16 cellular contexts compared by ENCODE assay signal in the genomic region with DNA sequence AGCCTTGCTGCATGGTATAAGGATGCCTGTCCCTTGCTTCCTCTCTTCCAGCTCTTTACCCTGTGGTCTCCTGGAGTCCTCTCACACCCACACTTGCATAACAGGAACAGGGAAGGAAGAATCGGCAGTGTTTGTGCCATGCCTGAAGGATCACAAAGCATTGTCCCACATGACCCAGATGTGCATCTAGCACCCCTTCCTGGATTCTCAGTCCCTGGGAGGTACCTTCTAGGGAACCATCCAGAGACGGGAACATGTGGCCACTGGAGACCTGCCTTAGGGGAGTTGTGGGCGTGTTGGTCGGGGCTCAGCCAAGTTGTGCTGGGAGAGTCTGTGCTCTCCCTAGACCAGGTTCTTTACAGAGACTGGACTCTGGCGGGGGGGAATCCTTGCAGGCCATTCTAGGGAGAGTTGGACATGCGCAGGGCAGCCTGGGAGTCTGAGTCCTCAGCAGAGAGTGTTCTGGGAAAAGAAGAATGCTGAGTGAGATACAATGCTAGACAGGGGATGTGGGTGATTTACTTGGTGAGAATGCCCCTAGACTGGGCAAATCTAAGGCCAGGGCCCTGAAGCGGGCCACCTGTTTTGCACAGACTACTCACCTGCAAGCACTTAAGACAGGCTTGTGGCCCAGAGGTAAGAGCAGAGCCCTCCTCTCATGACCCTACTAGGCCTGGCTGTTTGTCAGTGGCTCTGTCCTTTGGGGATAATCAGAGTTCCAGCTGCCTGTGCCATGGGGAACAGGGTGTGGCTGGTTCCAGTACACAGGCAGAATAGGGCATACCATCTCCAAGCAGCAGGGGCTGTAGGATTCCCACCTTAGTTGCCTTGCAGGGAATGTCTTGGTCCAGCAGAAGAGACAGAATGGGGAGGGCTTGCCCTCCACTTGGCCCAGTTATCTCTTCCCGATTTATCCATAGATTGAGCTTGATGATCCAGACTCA.
A peak's percentile ranks its signal among the peaks of the same experiment; 100 is the strongest.
DNase-seq lines count a peak whose midpoint lies in the region; TF ChIP-seq lines count a peak whose summit lies in the region.
"Had no signal": no experiment of that assay in that cellular context is flagged by ENCODE, and none has a peak within 500 bp of the region (broad histone marks: within the 10 kb centered on the region; RNA-seq: fewer than 3 reads in every experiment).

No MANE protein-coding gene starts in this region.

- no peaks in the 10 kb centered on the region for H3K79me1 ChIP-seq in mesenchymal stem cell (replicated peaks; ENCODE audit: low read length, poor library complexity, severe bottlenecking)

- no peak overlapping the region for H4K8ac ChIP-seq in mesenchymal stem cell (ENCODE audit: low read length)

- 86 to 94% methylated on average over 6 to 8 of the region's 8 CpGs for WGBS in endodermal cell (ENCODE audit: insufficient coverage in 1 of 2, insufficient read length in 1 of 2), 2 experiments
- 96% methylated on average over 7 of the region's 8 CpGs for WGBS in mesenchymal stem cell

- no peak overlapping the region for H2AFZ ChIP-seq in mesenchymal stem cell (ENCODE audit: low read depth, low read length)

- no peak overlapping the region for H2BK120ac ChIP-seq in mesenchymal stem cell (ENCODE audit: low read depth, low read length)

- no peaks in the 10 kb centered on the region for H3K27me3 ChIP-seq in BLaER1
- H3K27me3 ChIP-seq in endodermal cell (ENCODE audit: control insufficient read depth, insufficient read depth, low read length, poor library complexity, severe bottlenecking) = no peaks in the 10 kb centered on the region
- peaks cover 0 to 3% of the 10 kb centered on the region in 2 experiments for H3K27me3 ChIP-seq in mesenchymal stem cell (ENCODE audit: control insufficient read depth in 1 of 2, insufficient read depth in 1 of 2, low read length in 2 of 2)

- H3K23ac ChIP-seq in mesenchymal stem cell (ENCODE audit: low read length in 2 of 2) = no peak overlapping the region

- H3K4me1 ChIP-seq in BLaER1 (peaks cover 39% of the 10 kb centered on the region), endodermal cell (ENCODE audit: control insufficient read depth, insufficient read depth, low read length) (peaks cover 17% of the 10 kb centered on the region), mesenchymal stem cell (ENCODE audit: control insufficient read depth, insufficient read depth, low read depth, low read length) (peaks cover 3% of the 10 kb centered on the region)

- no peaks in the 10 kb centered on the region for H3K9me3 ChIP-seq in BLaER1
- H3K9me3 ChIP-seq in endodermal cell (ENCODE audit: control insufficient read depth, low read length) = no peaks in the 10 kb centered on the region
- no peaks in the 10 kb centered on the region for H3K9me3 ChIP-seq in mesenchymal stem cell (ENCODE audit: control insufficient read depth, low read length)

- H2BK15ac ChIP-seq in mesenchymal stem cell (ENCODE audit: low read depth, poor library complexity, severe bottlenecking) = peak overlapping the region; percentile 64

- H3K27ac Mint-ChIP-seq in endodermal cell = peak overlapping the region; percentile 86
- H3K27ac Mint-ChIP-seq: activated CD4-positive, alpha-beta T cell treated with anti-CD3 and anti-CD28 coated beads, Interleukin-2, amount 10 ng/mL, durations not matched to agents 7 days and 5 days; activated naive CD8-positive, alpha-beta T cell treated with anti-CD3 and anti-CD28 coated beads, Interleukin-2, amount 50 U/mL, for 24 hours; natural killer cell had no signal

- peak overlapping the region; percentile 6 for H3K4me3 Mint-ChIP-seq in endodermal cell
- H3K4me3 Mint-ChIP-seq: activated CD4-positive, alpha-beta T cell treated with anti-CD3 and anti-CD28 coated beads, Interleukin-2, amount 10 ng/mL, durations not matched to agents 7 days and 5 days; activated naive CD8-positive, alpha-beta T cell treated with anti-CD3 and anti-CD28 coated beads, Interleukin-2, amount 50 U/mL, for 24 hours; natural killer cell had no signal

- H3K18ac ChIP-seq in mesenchymal stem cell (ENCODE audit: low read depth in 1 of 2, low read length in 2 of 2) = peak overlapping the region in 1 of 2 experiments; percentile 5

- H4K91ac ChIP-seq in mesenchymal stem cell (ENCODE audit: low read length) = no peak overlapping the region

- H3K4me1 Mint-ChIP-seq in endodermal cell = peaks cover 49% of the 10 kb centered on the region

- no peak overlapping the region for H3K9ac ChIP-seq in BLaER1
- H3K9ac ChIP-seq in endodermal cell (ENCODE audit: extremely low read depth, low read length, poor library complexity, severe bottlenecking) = no peak overlapping the region
- H3K9ac ChIP-seq in mesenchymal stem cell (ENCODE audit: low read length) = no peak overlapping the region

- H3K27me3 Mint-ChIP-seq in endodermal cell (ENCODE audit: insufficient read depth) = peaks cover 4% of the 10 kb centered on the region

- no peak for TF ChIP-seq CTCF in endodermal cell (conservative IDR thresholded peaks at IDR 0.05)

- no peaks in the 10 kb centered on the region for H3K9me3 Mint-ChIP-seq in endodermal cell
- H3K9me3 Mint-ChIP-seq: activated naive CD8-positive, alpha-beta T cell treated with anti-CD3 and anti-CD28 coated beads, Interleukin-2, amount 50 U/mL, for 24 hours had no signal

- H3K36me3 Mint-ChIP-seq in endodermal cell (ENCODE audit: low read depth) = no peaks in the 10 kb centered on the region
- H3K36me3 Mint-ChIP-seq: natural killer cell had no signal

- no peak overlapping the region for H3K4me3 ChIP-seq in BLaER1
- peak overlapping the region; percentile 53 for H3K4me3 ChIP-seq in endodermal cell (ENCODE audit: low read length)
- no peak overlapping the region for H3K4me3 ChIP-seq in mesenchymal stem cell (ENCODE audit: insufficient read depth in 1 of 2, low read depth in 1 of 2, low read length in 2 of 2)
- H3K4me3 ChIP-seq: lung had no signal

- peak overlapping the region in 1 of 2 experiments; percentile 51 for H2BK12ac ChIP-seq in mesenchymal stem cell (ENCODE audit: low read length in 2 of 2)

- H2BK5ac ChIP-seq in mesenchymal stem cell (ENCODE audit: low read depth, low read length, poor library complexity, severe bottlenecking) = no peak overlapping the region

- H3K4ac ChIP-seq in mesenchymal stem cell (ENCODE audit: low read depth in 1 of 2, low read length in 2 of 2) = peak overlapping the region; percentile 3 to 59

- peak overlapping the region; percentile 64 for H3K4me2 ChIP-seq in BLaER1
- H3K4me2 ChIP-seq in mesenchymal stem cell (ENCODE audit: low read length, poor library complexity, severe bottlenecking) = no peak overlapping the region

- DNase-seq in NCI-H187 (lab: John Stamatoyannopoulos, UW) (peak; percentile 22 to 57), endodermal cell (no peak), mesenchymal stem cell (no peak), NCI-H82 treated with DMSO at 0.1 percent for 48 hours (lab: John Stamatoyannopoulos, UW; ENCODE audit: unreplicated experiment) (no peak)
- DNase-seq in stimulated activated CD4-positive, alpha-beta T cell treated with anti-CD3 and anti-CD28 coated beads, Interleukin-1b, Interleukin-23, amount 100 ng/mL, for 48 hours = no peak
- DNase-seq in stimulated activated CD4-positive, alpha-beta T cell treated with anti-CD3 and anti-CD28 coated beads, Interleukin-2, amount 100 ng/mL, for 24 hours = no peak
- no peak for DNase-seq in effector CD8-positive, alpha-beta T cell (lab: John Stamatoyannopoulos, UW)
- DNase-seq: activated CD4-positive, alpha-beta T cell treated with anti-CD3 and anti-CD28 coated beads, Interleukin-2, amount 10 ng/mL, durations not matched to agents 7 days and 5 days; activated naive CD8-positive, alpha-beta T cell treated with anti-CD3 and anti-CD28 coated beads, Interleukin-2, amount 50 U/mL, for 24 hours; activated T-cell treated with anti-CD3 and anti-CD28 coated beads for 4 hours; central memory CD4-positive, alpha-beta T cell; EL; natural killer cell; T1000 had no signal

- peak overlapping the region in 1 of 2 experiments; percentile 41 for H3K14ac ChIP-seq in mesenchymal stem cell (ENCODE audit: low read length in 2 of 2)

- no peaks in the 10 kb centered on the region for H4K20me1 ChIP-seq in BLaER1

- H2AK5ac ChIP-seq in mesenchymal stem cell (ENCODE audit: low read length, severe bottlenecking) = no peak overlapping the region

- H3K36me3 ChIP-seq in BLaER1 = no peaks in the 10 kb centered on the region
- H3K36me3 ChIP-seq in endodermal cell (ENCODE audit: control insufficient read depth, insufficient read depth, low read length) = no peaks in the 10 kb centered on the region
- H3K36me3 ChIP-seq in mesenchymal stem cell (ENCODE audit: control insufficient read depth in 1 of 2, insufficient read depth in 2 of 2, low read depth in 1 of 2, low read length in 2 of 2) = no peaks in the 10 kb centered on the region

- H3K27ac ChIP-seq in BLaER1 (no peak overlapping the region), endodermal cell (ENCODE audit: low read depth, low read length) (no peak overlapping the region), mesenchymal stem cell (ENCODE audit: low read length, poor library complexity, severe bottlenecking) (no peak overlapping the region)

Comparison
In these comparisons a context has a peak if more than half of its experiments do, and no peak if none do; other contexts are left out.
1. DNase-seq: peak in NCI-H187 (2 of 2); none in endodermal cell (single experiment), mesenchymal stem cell (single experiment), stimulated activated CD4-positive, alpha-beta T cell treated with anti-CD3 and anti-CD28 coated beads, Interleukin-1b, Interleukin-23, amount 100 ng/mL, for 48 hours (single experiment), stimulated activated CD4-positive, alpha-beta T cell treated with anti-CD3 and anti-CD28 coated beads, Interleukin-2, amount 100 ng/mL, for 24 hours (0 of 2), NCI-H82 treated with DMSO at 0.1 percent for 48 hours (single experiment) and effector CD8-positive, alpha-beta T cell (single experiment).